In the genomic region with DNA sequence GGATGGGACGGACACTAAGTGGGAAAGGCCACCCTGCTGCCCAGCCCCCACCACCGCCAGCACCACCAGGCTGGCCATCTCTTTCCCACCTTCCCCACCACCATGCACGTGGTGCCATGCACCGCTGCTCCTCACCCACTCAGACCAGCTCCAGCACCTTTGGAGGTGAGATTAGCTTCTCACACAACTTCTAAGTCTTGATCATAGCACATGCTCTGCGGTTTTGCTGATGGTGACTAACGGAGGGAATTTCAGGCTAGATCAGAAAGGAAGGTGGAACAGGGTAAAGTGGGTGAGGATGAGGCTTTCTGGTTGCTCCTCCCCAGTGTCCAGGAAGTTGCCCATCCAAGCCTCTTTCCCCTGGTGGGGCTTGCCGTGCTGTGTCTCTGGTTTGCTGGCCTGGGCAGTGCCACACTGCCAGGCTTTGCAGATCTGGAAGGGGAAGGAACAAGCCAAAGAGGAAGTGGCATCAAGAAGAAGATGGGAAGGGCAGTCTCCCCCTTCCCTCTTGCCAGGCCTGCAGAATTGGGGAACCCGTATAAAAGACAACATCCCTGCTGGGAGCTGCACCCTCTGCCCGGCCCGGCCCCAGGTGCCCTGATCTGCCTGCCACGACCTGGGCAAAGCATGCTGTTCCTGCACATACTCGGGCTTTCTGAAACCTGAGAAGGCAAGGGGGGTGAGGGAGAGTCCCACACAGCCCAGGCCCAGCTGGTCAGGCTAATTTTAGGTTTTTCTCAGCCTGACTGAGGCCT, we compare ENCODE assay signal across 8 cellular contexts. TPM values are rescaled to one million over a fixed set of nuclear protein-coding genes. Genes with fewer than 3 reads are reported as not detected.
DNase-seq lines count a peak whose midpoint lies in the region; ATAC-seq, FAIRE-seq and TF ChIP-seq lines count a peak whose summit lies in the region.

No MANE protein-coding gene starts in this region.

- peaks cover 1% of the 10 kb centered on the region for H3K36me3 Mint-ChIP-seq in activated CD4-positive, alpha-beta T cell treated with anti-CD3 and anti-CD28 coated beads, Interleukin-2, amount 10 ng/mL, durations not matched to agents 24 days and 14 days (ENCODE audit: low read depth)
- no peaks in the 10 kb centered on the region for H3K36me3 Mint-ChIP-seq in astrocyte (ENCODE audit: low read depth, unreplicated experiment)
- H3K36me3 Mint-ChIP-seq in neural progenitor cell: no peaks in the 10 kb centered on the region

- no peaks in the 10 kb centered on the region for H3K27me3 Mint-ChIP-seq in activated CD4-positive, alpha-beta T cell treated with anti-CD3 and anti-CD28 coated beads, Interleukin-2, amount 10 ng/mL, durations not matched to agents 24 days and 14 days
- H3K27me3 Mint-ChIP-seq in astrocyte (ENCODE audit: low read depth, unreplicated experiment) (peaks cover 1% of the 10 kb centered on the region), neural progenitor cell (ENCODE audit: insufficient read depth, low read depth) (peaks cover 15% of the 10 kb centered on the region)

- H3K4me1 ChIP-seq in astrocyte (ENCODE audit: insufficient read depth, low read length) (peaks cover 35% of the 10 kb centered on the region), neural progenitor cell (peaks cover 21% of the 10 kb centered on the region), A673 (ENCODE audit: insufficient read depth, low read length, poor library complexity, severe bottlenecking) (no peaks in the 10 kb centered on the region)

- intact Hi-C loops in activated CD4-positive, alpha-beta T cell treated with anti-CD3 and anti-CD28 coated beads, Interleukin-2, amount 10 ng/mL, durations not matched to agents 24 days and 14 days (cut with micrococcal nuclease): loop anchor here (1.0 to 2.0 kb wide), 5 partner anchors 9 to 126 kb away; a partner anchor contains a TSS
- intact Hi-C loops in A673 (cut with micrococcal nuclease; ENCODE audit: unreplicated experiment): no loop called here

- BruUV-seq in A673 (replicated peaks; lab: Mats Ljungman, UMichigan): no TSS peak

- H3K9me3 Mint-ChIP-seq in activated CD4-positive, alpha-beta T cell treated with anti-CD3 and anti-CD28 coated beads, Interleukin-2, amount 10 ng/mL, durations not matched to agents 24 days and 14 days: no peaks in the 10 kb centered on the region
- H3K9me3 Mint-ChIP-seq in astrocyte (ENCODE audit: unreplicated experiment): peaks cover 10% of the 10 kb centered on the region
- peaks cover 5% of the 10 kb centered on the region for H3K9me3 Mint-ChIP-seq in neural progenitor cell

- H3K4me3 Mint-ChIP-seq in activated CD4-positive, alpha-beta T cell treated with anti-CD3 and anti-CD28 coated beads, Interleukin-2, amount 10 ng/mL, durations not matched to agents 24 days and 14 days: peak overlapping the region; percentile 73
- H3K4me3 Mint-ChIP-seq in astrocyte (ENCODE audit: unreplicated experiment): no peak overlapping the region
- no peak overlapping the region for H3K4me3 Mint-ChIP-seq in neural progenitor cell

- H2AFZ ChIP-seq in astrocyte (ENCODE audit: low read depth, low read length) (no peak overlapping the region), neural progenitor cell (replicated peaks) (peak overlapping the region; percentile 14)

- H3K79me2 ChIP-seq in astrocyte (ENCODE audit: insufficient read depth, low read length) (no peaks in the 10 kb centered on the region), neural progenitor cell (ENCODE audit: low read depth) (no peaks in the 10 kb centered on the region)

- POLR2A ChIA-PET in A673 (lab: Charles Lee; ENCODE audit: low non-redundant PET): no interaction called here

- peaks cover 69% of the 10 kb centered on the region for H3K4me1 Mint-ChIP-seq in activated CD4-positive, alpha-beta T cell treated with anti-CD3 and anti-CD28 coated beads, Interleukin-2, amount 10 ng/mL, durations not matched to agents 24 days and 14 days
- H3K4me1 Mint-ChIP-seq in astrocyte (ENCODE audit: low read depth, unreplicated experiment): peaks cover 30% of the 10 kb centered on the region
- H3K4me1 Mint-ChIP-seq in neural progenitor cell: peaks cover 43% of the 10 kb centered on the region

- FAIRE-seq in astrocyte (lab: Jason Lieb, UNC): no peak

- no peak overlapping the region for H3K4me3 ChIP-seq in astrocyte (ENCODE audit: insufficient read depth, low read depth, low read length)
- no peak overlapping the region for H3K4me3 ChIP-seq in neural progenitor cell
- no peak overlapping the region for H3K4me3 ChIP-seq in A673 (ENCODE audit: low read depth, low read length, poor library complexity, severe bottlenecking)

- H3K9me3 ChIP-seq in astrocyte (ENCODE audit: insufficient read depth, low read depth, low read length) (no peaks in the 10 kb centered on the region), neural progenitor cell (ENCODE audit: low read depth) (no peaks in the 10 kb centered on the region), A673 (ENCODE audit: low read depth, low read length, poor library complexity, severe bottlenecking) (no peaks in the 10 kb centered on the region)

- TF ChIP-seq CTCF in astrocyte (IDR thresholded peaks at IDR 0.05; ENCODE audit: insufficient read depth, low read depth, low read length): no peak
- no peak for TF ChIP-seq CTCF in neural progenitor cell (IDR thresholded peaks at IDR 0.05)
- TF ChIP-seq CTCF in A673 (conservative IDR thresholded peaks at IDR 0.05; ENCODE audit: low read depth, low read length): no peak

- H3K9ac ChIP-seq in astrocyte (ENCODE audit: low read length) (no peak overlapping the region), neural progenitor cell (no peak overlapping the region)

- H3K27ac ChIP-seq in astrocyte (ENCODE audit: low read depth, low read length) (no peak overlapping the region), neural progenitor cell (no peak overlapping the region), A673 (ENCODE audit: low read depth, low read length, poor library complexity, severe bottlenecking) (no peak overlapping the region)

- CTCF ChIA-PET in A673 (lab: Charles Lee): no interaction called here

- H4K20me1 ChIP-seq in astrocyte (ENCODE audit: insufficient read depth, low read length) (no peaks in the 10 kb centered on the region), neural progenitor cell (ENCODE audit: low read depth) (no peaks in the 10 kb centered on the region)

- H3K27ac Mint-ChIP-seq in activated CD4-positive, alpha-beta T cell treated with anti-CD3 and anti-CD28 coated beads, Interleukin-2, amount 10 ng/mL, durations not matched to agents 24 days and 14 days: peak overlapping the region; percentile 96
- H3K27ac Mint-ChIP-seq in astrocyte (ENCODE audit: unreplicated experiment) (no peak overlapping the region), neural progenitor cell (peak overlapping the region; percentile 76)

- peak; percentile 77 for DNase-seq in activated CD4-positive, alpha-beta T cell treated with anti-CD3 and anti-CD28 coated beads, Interleukin-2, amount 10 ng/mL, durations not matched to agents 24 days and 14 days
- DNase-seq in activated CD4-positive, alpha-beta T cell treated with anti-CD3 and anti-CD28 coated beads, Interleukin-2, amount 50 U/mL, for 1 hour: no peak
- peak; percentile 88 for DNase-seq in MV-4-11 (lab: John Stamatoyannopoulos, UW)
- peak; percentile 48 for DNase-seq in astrocyte (ENCODE audit: low read depth)
- peak; percentile 26 for DNase-seq in neural progenitor cell (ENCODE audit: low spot score)
- no peak for DNase-seq in A673 (ENCODE audit: low spot score)
- DNase-seq in mucosa of gallbladder (ENCODE audit: low spot score): no peak

- H3K4me2 ChIP-seq in astrocyte (ENCODE audit: low read length) (no peak overlapping the region), neural progenitor cell (no peak overlapping the region)

- H3K36me3 ChIP-seq in astrocyte (ENCODE audit: insufficient read depth, low read length) (no peaks in the 10 kb centered on the region), neural progenitor cell (no peaks in the 10 kb centered on the region), A673 (ENCODE audit: insufficient read depth, low read length, poor library complexity, severe bottlenecking) (no peaks in the 10 kb centered on the region)

- H3K27me3 ChIP-seq in astrocyte (ENCODE audit: insufficient read depth, low read length): no peaks in the 10 kb centered on the region
- H3K27me3 ChIP-seq in neural progenitor cell: no peaks in the 10 kb centered on the region
- no peaks in the 10 kb centered on the region for H3K27me3 ChIP-seq in A673 (replicated peaks; ENCODE audit: insufficient read depth, low read depth, low read length, poor library complexity)

- peak; percentile 60 for ATAC-seq in HG02623 (IDR thresholded peaks at IDR 0.05; ENCODE audit: unreplicated experiment)

- no peaks in the 10 kb centered on the region for H3F3A ChIP-seq in neural progenitor cell (ENCODE audit: low read depth)

RNA-seq across cellular contexts. Expression of a gene that starts 44.3 kb away (rescaled TPM):
- total RNA-seq in activated CD4-positive, alpha-beta T cell treated with anti-CD3 and anti-CD28 coated beads, Interleukin-2, amount 10 ng/mL, durations not matched to agents 24 days and 14 days: 166 and 168 TPM in 2 replicates
- total RNA-seq in astrocyte (58.6 and 66.6 TPM in 2 replicates), neural progenitor cell (ENCODE audit: low replicate concordance) (41.7 and 59.0 TPM in 2 replicates), A673 (2021) (50.9 and 58.2 TPM in 2 replicates), mucosa of gallbladder (73.8 TPM)

Comparison
In these comparisons a context has a peak if more than half of its experiments do, and no peak if none do; other contexts are left out.
1. DNase-seq: peak in activated CD4-positive, alpha-beta T cell treated with anti-CD3 and anti-CD28 coated beads, Interleukin-2, amount 10 ng/mL, durations not matched to agents 24 days and 14 days (single experiment), MV-4-11 (single experiment), astrocyte (single experiment) and neural progenitor cell (single experiment); none in activated CD4-positive, alpha-beta T cell treated with anti-CD3 and anti-CD28 coated beads, Interleukin-2, amount 50 U/mL, for 1 hour (single experiment), A673 (single experiment) and mucosa of gallbladder (single experiment).